ENCODE assay signal across 18 cellular contexts in genomic region chr13:97727991-97728390, GRCh38.
"Had no signal": no experiment of that assay in that cellular context is flagged by ENCODE, and none has a peak within 500 bp of the region (broad histone marks: within the 10 kb centered on the region; RNA-seq: fewer than 3 reads in every experiment).

No MANE protein-coding gene starts in this region.

- H3K4me3 ChIP-seq: colonic mucosa, gastrocnemius medialis, left ventricle myocardium inferior, lower lobe of right lung, neural progenitor cell, ovary, smooth muscle cell, testis, transverse colon had no signal

- H3K9me3 ChIP-seq: colonic mucosa, gastrocnemius medialis, left ventricle myocardium inferior, lower lobe of right lung, ovary, testis, transverse colon had no signal

- H3K9ac ChIP-seq: neural progenitor cell had no signal

- H3K36me3 ChIP-seq: colonic mucosa, gastrocnemius medialis, left ventricle myocardium inferior, lower lobe of right lung, neural progenitor cell, ovary, transverse colon had no signal

- H3K4me2 ChIP-seq: neural progenitor cell, smooth muscle cell had no signal

- H2AFZ ChIP-seq: neural progenitor cell had no signal

- H3K27me3 ChIP-seq: colonic mucosa, gastrocnemius medialis, neural progenitor cell, ovary, testis, transverse colon had no signal

- ATAC-seq: esophagus mucosa; gastrocnemius medialis; left cardiac atrium; lower lobe of right lung; natural killer cell treated with Interleukin-12 subunit alpha and Interleukin-12 subunit beta and Interleukin-15 and Interleukin-18, amount 100 ng/mL, for 72 hours; stimulated activated naive CD8-positive, alpha-beta T cell treated with anti-CD3 and anti-CD28 coated beads, Interleukin-15, Interleukin-2, amounts not matched to agents 100 U/mL and 50 U/mL, for 24 hours had no signal

- H3K4me1 ChIP-seq: colonic mucosa, gastrocnemius medialis, neural progenitor cell, testis, transverse colon had no signal

- DNase-seq: cerebellar nuclear complex; colonic mucosa; effector CD8-positive, alpha-beta T cell; gastrocnemius medialis; kidney; left cardiac atrium; left ventricle myocardium inferior; lower lobe of right lung; ovary; right cardiac atrium; stimulated activated CD4-positive, alpha-beta T cell treated with anti-CD3 and anti-CD28 coated beads, Interleukin-2, amount 100 ng/mL, for 48 hours; stimulated activated naive CD8-positive, alpha-beta T cell treated with anti-CD3 and anti-CD28 coated beads, Interleukin-15, Interleukin-2, amounts not matched to agents 100 U/mL and 50 U/mL, for 24 hours; testis; transverse colon had no signal

- H3K27ac ChIP-seq: colonic mucosa, gastrocnemius medialis, left ventricle myocardium inferior, neural progenitor cell, ovary, testis, transverse colon had no signal
